ENCODE assay signal across 16 cellular contexts in the genomic region with DNA sequence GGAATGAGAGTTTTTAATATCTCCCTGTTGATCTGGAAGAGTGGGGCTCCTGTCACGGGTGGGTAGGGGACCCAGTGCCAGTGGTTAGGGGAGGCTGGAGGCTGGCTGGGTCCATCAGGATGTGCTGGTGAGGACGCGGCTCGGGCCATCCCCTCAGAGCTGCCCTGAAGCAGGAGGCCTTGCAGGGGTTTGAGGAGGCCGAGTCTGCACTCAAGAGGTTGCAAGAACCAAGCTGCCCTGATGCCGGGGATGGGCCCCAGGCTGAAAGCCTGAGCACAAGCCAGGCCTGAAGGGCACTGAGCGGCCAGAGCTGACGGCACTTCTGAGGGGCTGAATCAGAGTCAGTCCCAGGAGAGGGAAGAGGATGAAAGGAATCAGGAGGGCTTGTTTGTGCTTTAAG.
DNase-seq lines count a peak whose midpoint lies in the region; ATAC-seq and TF ChIP-seq lines count a peak whose summit lies in the region.
"Had no signal": no experiment of that assay in that cellular context is flagged by ENCODE, and none has a peak within 500 bp of the region (broad histone marks: within the 10 kb centered on the region; RNA-seq: fewer than 3 reads in every experiment).

No MANE protein-coding gene starts in this region.

- no peaks in the 10 kb centered on the region for H3K9me3 ChIP-seq in endodermal cell (ENCODE audit: control insufficient read depth, low read length)
- H3K9me3 ChIP-seq: BLaER1 treated with 17β-estradiol and CSF1 and Interleukin-3, amounts not matched to agents 10 nM and 100 nM had no signal

- no peaks in the 10 kb centered on the region for H3K27me3 ChIP-seq in endodermal cell (ENCODE audit: control insufficient read depth, insufficient read depth, low read length, poor library complexity, severe bottlenecking)
- H3K27me3 ChIP-seq: BLaER1 treated with 17β-estradiol and CSF1 and Interleukin-3, amounts not matched to agents 10 nM and 100 nM had no signal

- no peak overlapping the region for H3K9ac ChIP-seq in endodermal cell (ENCODE audit: extremely low read depth, low read length, poor library complexity, severe bottlenecking)
- H3K9ac ChIP-seq: BLaER1 treated with 17β-estradiol and CSF1 and Interleukin-3, amounts not matched to agents 10 nM and 100 nM had no signal

- no peak for ATAC-seq in activated naive CD4-positive, alpha-beta T cell treated with anti-CD3 and anti-CD28 coated beads, Interleukin-2, amount 50 U/mL, for 72 hours
- no peak for ATAC-seq in stimulated activated effector memory CD8-positive, alpha-beta T cell treated with anti-CD3 and anti-CD28 coated beads, Interleukin-12 subunit alpha, Interleukin-12 subunit beta, amount 100 ng/mL, for 72 hours
- no peak for ATAC-seq in activated CD8-positive, alpha-beta memory T cell treated with anti-CD3 and anti-CD28 coated beads, Interleukin-2, amount 10 ng/mL, durations not matched to agents 7 days and 5 days
- ATAC-seq: GM23338, HepG2 had no signal

- no peaks in the 10 kb centered on the region for H3K36me3 Mint-ChIP-seq in activated naive CD4-positive, alpha-beta T cell treated with anti-CD3 and anti-CD28 coated beads, Interleukin-2, amount 50 U/mL, for 72 hours
- no peaks in the 10 kb centered on the region for H3K36me3 Mint-ChIP-seq in activated naive CD4-positive, alpha-beta T cell treated with anti-CD3 and anti-CD28 coated beads for 36 hours (ENCODE audit: low read depth)
- H3K36me3 Mint-ChIP-seq in endodermal cell (ENCODE audit: low read depth) = no peaks in the 10 kb centered on the region
- H3K36me3 Mint-ChIP-seq in stimulated activated effector memory CD8-positive, alpha-beta T cell treated with anti-CD3 and anti-CD28 coated beads, Interleukin-12 subunit alpha, Interleukin-12 subunit beta, amount 100 ng/mL, for 72 hours = no peaks in the 10 kb centered on the region
- H3K36me3 Mint-ChIP-seq in HFFc6 (ENCODE audit: low read depth) = no peaks in the 10 kb centered on the region
- no peaks in the 10 kb centered on the region for H3K36me3 Mint-ChIP-seq in activated CD8-positive, alpha-beta memory T cell treated with anti-CD3 and anti-CD28 coated beads, Interleukin-2, amount 10 ng/mL, durations not matched to agents 7 days and 5 days
- H3K36me3 Mint-ChIP-seq: CD4-positive, CD25-positive, alpha-beta regulatory T cell had no signal

- peak overlapping the region; percentile 98 for H3K27ac ChIP-seq in endodermal cell (ENCODE audit: low read depth, low read length)
- H3K27ac ChIP-seq: BLaER1 treated with 17β-estradiol and CSF1 and Interleukin-3, amounts not matched to agents 10 nM and 100 nM had no signal

- H3K4me1 Mint-ChIP-seq in activated naive CD4-positive, alpha-beta T cell treated with anti-CD3 and anti-CD28 coated beads for 36 hours (ENCODE audit: low read depth) = peaks cover 19% of the 10 kb centered on the region
- H3K4me1 Mint-ChIP-seq in endodermal cell (peaks cover 4% of the 10 kb centered on the region), HFFc6 (ENCODE audit: low read depth) (peaks cover 29% of the 10 kb centered on the region)
- H3K4me1 Mint-ChIP-seq in stimulated activated effector memory CD8-positive, alpha-beta T cell treated with anti-CD3 and anti-CD28 coated beads, Interleukin-12 subunit alpha, Interleukin-12 subunit beta, amount 100 ng/mL, for 72 hours = peaks cover 30% of the 10 kb centered on the region
- H3K4me1 Mint-ChIP-seq in activated CD8-positive, alpha-beta memory T cell treated with anti-CD3 and anti-CD28 coated beads, Interleukin-2, amount 10 ng/mL, durations not matched to agents 7 days and 5 days = peaks cover 37% of the 10 kb centered on the region

- no peaks in the 10 kb centered on the region for H3K27me3 Mint-ChIP-seq in activated naive CD4-positive, alpha-beta T cell treated with anti-CD3 and anti-CD28 coated beads for 36 hours (ENCODE audit: low read depth)
- H3K27me3 Mint-ChIP-seq in endodermal cell (ENCODE audit: insufficient read depth) (peaks cover 4% of the 10 kb centered on the region), HFFc6 (ENCODE audit: insufficient read depth) (peaks cover 23% of the 10 kb centered on the region)
- peaks cover 2% of the 10 kb centered on the region for H3K27me3 Mint-ChIP-seq in activated CD8-positive, alpha-beta memory T cell treated with anti-CD3 and anti-CD28 coated beads, Interleukin-2, amount 10 ng/mL, durations not matched to agents 7 days and 5 days
- H3K27me3 Mint-ChIP-seq: CD4-positive, CD25-positive, alpha-beta regulatory T cell had no signal

- H3K36me3 ChIP-seq in endodermal cell (ENCODE audit: control insufficient read depth, insufficient read depth, low read length) = no peaks in the 10 kb centered on the region
- H3K36me3 ChIP-seq: BLaER1 treated with 17β-estradiol and CSF1 and Interleukin-3, amounts not matched to agents 10 nM and 100 nM had no signal

- WGBS in endodermal cell (ENCODE audit: insufficient coverage in 1 of 2, insufficient read length in 1 of 2), 2 experiments = 86 to 90% methylated on average over 4 to 8 of the region's 8 CpGs

- H3K4me1 ChIP-seq in endodermal cell (ENCODE audit: control insufficient read depth, insufficient read depth, low read length) = no peaks in the 10 kb centered on the region

- CTCF ChIA-PET in activated naive CD4-positive, alpha-beta T cell treated with anti-CD3 and anti-CD28 coated beads for 36 hours (lab: Charles Lee) = no interaction called here
- CTCF ChIA-PET in activated CD8-positive, alpha-beta memory T cell treated with anti-CD3 and anti-CD28 coated beads, Interleukin-2, amount 10 ng/mL, durations not matched to agents 7 days and 5 days (lab: Charles Lee) = no interaction called here

- TF ChIP-seq CTCF in endodermal cell (conservative IDR thresholded peaks at IDR 0.05) (no peak), HFFc6 (IDR thresholded peaks at IDR 0.05) (no peak)

- intact Hi-C loops in activated naive CD4-positive, alpha-beta T cell treated with anti-CD3 and anti-CD28 coated beads for 36 hours (cut with micrococcal nuclease) = loop anchor here (5.0 kb wide), 1 partner anchor 138 kb away; no protein-coding TSS in a partner anchor

- H3K27ac Mint-ChIP-seq in activated naive CD4-positive, alpha-beta T cell treated with anti-CD3 and anti-CD28 coated beads, Interleukin-2, amount 50 U/mL, for 72 hours = peak overlapping the region; percentile 14 to 37
- H3K27ac Mint-ChIP-seq in activated naive CD4-positive, alpha-beta T cell treated with anti-CD3 and anti-CD28 coated beads for 36 hours = no peak overlapping the region
- H3K27ac Mint-ChIP-seq in endodermal cell (no peak overlapping the region), HFFc6 (no peak overlapping the region)
- peak overlapping the region; percentile 37 for H3K27ac Mint-ChIP-seq in stimulated activated effector memory CD8-positive, alpha-beta T cell treated with anti-CD3 and anti-CD28 coated beads, Interleukin-12 subunit alpha, Interleukin-12 subunit beta, amount 100 ng/mL, for 72 hours
- H3K27ac Mint-ChIP-seq in activated CD8-positive, alpha-beta memory T cell treated with anti-CD3 and anti-CD28 coated beads, Interleukin-2, amount 10 ng/mL, durations not matched to agents 7 days and 5 days = no peak overlapping the region
- H3K27ac Mint-ChIP-seq: GM23338, H9 had no signal

- no peak overlapping the region for H3K4me3 ChIP-seq in endodermal cell (ENCODE audit: low read length)
- H3K4me3 ChIP-seq: BLaER1 treated with 17β-estradiol and CSF1 and Interleukin-3, amounts not matched to agents 10 nM and 100 nM; GM23338 had no signal

- no peak for DNase-seq in activated naive CD4-positive, alpha-beta T cell treated with anti-CD3 and anti-CD28 coated beads, Interleukin-2, amount 50 U/mL, for 72 hours (ENCODE audit: low spot score in 2 of 2)
- DNase-seq in activated naive CD4-positive, alpha-beta T cell treated with anti-CD3 and anti-CD28 coated beads for 36 hours = no peak
- DNase-seq in endodermal cell (no peak), HFFc6 (no peak), COR-L47 (lab: John Stamatoyannopoulos, UW) (no peak)
- DNase-seq in stimulated activated effector memory CD8-positive, alpha-beta T cell treated with anti-CD3 and anti-CD28 coated beads, Interleukin-12 subunit alpha, Interleukin-12 subunit beta, amount 100 ng/mL, for 72 hours (ENCODE audit: low spot score in 2 of 2) = no peak
- no peak for DNase-seq in activated CD8-positive, alpha-beta memory T cell treated with anti-CD3 and anti-CD28 coated beads, Interleukin-2, amount 10 ng/mL, durations not matched to agents 7 days and 5 days
- DNase-seq: ACHN; Calu3; CD4-positive, CD25-positive, alpha-beta regulatory T cell; DMS 273 treated with DMSO at 0.1 percent for 48 hours; DMS79; H9 had no signal

- no peak overlapping the region for H3K4me3 Mint-ChIP-seq in activated naive CD4-positive, alpha-beta T cell treated with anti-CD3 and anti-CD28 coated beads for 36 hours
- no peak overlapping the region for H3K4me3 Mint-ChIP-seq in endodermal cell
- no peak overlapping the region for H3K4me3 Mint-ChIP-seq in stimulated activated effector memory CD8-positive, alpha-beta T cell treated with anti-CD3 and anti-CD28 coated beads, Interleukin-12 subunit alpha, Interleukin-12 subunit beta, amount 100 ng/mL, for 72 hours
- H3K4me3 Mint-ChIP-seq in HFFc6 = no peak overlapping the region
- no peak overlapping the region for H3K4me3 Mint-ChIP-seq in activated CD8-positive, alpha-beta memory T cell treated with anti-CD3 and anti-CD28 coated beads, Interleukin-2, amount 10 ng/mL, durations not matched to agents 7 days and 5 days
- H3K4me3 Mint-ChIP-seq: CD4-positive, CD25-positive, alpha-beta regulatory T cell; GM23338; H9 had no signal

- H3K9me3 Mint-ChIP-seq in activated naive CD4-positive, alpha-beta T cell treated with anti-CD3 and anti-CD28 coated beads, Interleukin-2, amount 50 U/mL, for 72 hours = peaks cover 0 to 5% of the 10 kb centered on the region in 2 donors
- no peaks in the 10 kb centered on the region for H3K9me3 Mint-ChIP-seq in activated naive CD4-positive, alpha-beta T cell treated with anti-CD3 and anti-CD28 coated beads for 36 hours
- H3K9me3 Mint-ChIP-seq in endodermal cell (no peaks in the 10 kb centered on the region), HFFc6 (no peaks in the 10 kb centered on the region)
- no peaks in the 10 kb centered on the region for H3K9me3 Mint-ChIP-seq in stimulated activated effector memory CD8-positive, alpha-beta T cell treated with anti-CD3 and anti-CD28 coated beads, Interleukin-12 subunit alpha, Interleukin-12 subunit beta, amount 100 ng/mL, for 72 hours
- H3K9me3 Mint-ChIP-seq in activated CD8-positive, alpha-beta memory T cell treated with anti-CD3 and anti-CD28 coated beads, Interleukin-2, amount 10 ng/mL, durations not matched to agents 7 days and 5 days (ENCODE audit: low read depth) = no peaks in the 10 kb centered on the region
- H3K9me3 Mint-ChIP-seq: GM23338, H9 had no signal

Comparison
In these comparisons a context has a peak if more than half of its experiments do, and no peak if none do; other contexts are left out.
1. H3K27ac Mint-ChIP-seq: peak in activated naive CD4-positive, alpha-beta T cell treated with anti-CD3 and anti-CD28 coated beads, Interleukin-2, amount 50 U/mL, for 72 hours (2 of 2) and stimulated activated effector memory CD8-positive, alpha-beta T cell treated with anti-CD3 and anti-CD28 coated beads, Interleukin-12 subunit alpha, Interleukin-12 subunit beta, amount 100 ng/mL, for 72 hours (single experiment); none in activated naive CD4-positive, alpha-beta T cell treated with anti-CD3 and anti-CD28 coated beads for 36 hours (single experiment), endodermal cell (single experiment), HFFc6 (single experiment) and activated CD8-positive, alpha-beta memory T cell treated with anti-CD3 and anti-CD28 coated beads, Interleukin-2, amount 10 ng/mL, durations not matched to agents 7 days and 5 days (single experiment).